Comparison of ENCODE assay signal across 12 cellular contexts in the genomic region with DNA sequence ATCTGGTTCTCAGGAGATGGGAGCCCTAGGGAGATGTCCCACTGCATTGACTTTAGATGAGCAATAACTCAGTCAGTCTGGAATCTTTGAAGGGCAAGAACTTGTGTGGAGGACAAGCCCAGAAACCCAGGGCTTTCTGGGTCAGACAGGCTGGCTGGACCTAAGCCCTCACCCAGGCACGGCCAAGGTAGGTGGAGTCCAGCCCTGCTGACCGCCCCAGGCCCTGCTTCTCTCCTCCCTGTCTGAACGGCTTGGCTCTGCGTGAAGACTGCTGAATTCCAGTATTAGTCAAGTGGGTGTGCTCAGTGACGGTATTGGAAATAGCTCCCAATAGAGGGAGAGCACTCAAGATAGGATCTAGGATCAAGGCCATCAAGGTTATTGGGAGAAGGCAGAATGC. TPM values are rescaled to one million over a fixed set of nuclear protein-coding genes. Genes with fewer than 3 reads are reported as not detected.
DNase-seq lines count a peak whose midpoint lies in the region; ATAC-seq and TF ChIP-seq lines count a peak whose summit lies in the region.
"Had no signal": no experiment of that assay in that cellular context is flagged by ENCODE, and none has a peak within 500 bp of the region (broad histone marks: within the 10 kb centered on the region; RNA-seq: fewer than 3 reads in every experiment).

No MANE protein-coding gene starts in this region.

- peak overlapping the region; percentile 62 for H3K27ac ChIP-seq in osteoblast (ENCODE audit: low read depth, low read length)
- H3K27ac ChIP-seq: C4-2B had no signal

- peak overlapping the region; percentile 44 for H3K4me2 ChIP-seq in osteoblast (ENCODE audit: insufficient read depth, low read length)

- ATAC-seq in activated naive CD4-positive, alpha-beta T cell treated with anti-CD3 and anti-CD28 coated beads, Interleukin-2, amount 50 U/mL, for 72 hours: no peak
- no peak for ATAC-seq in HG03159 (IDR thresholded peaks at IDR 0.05; ENCODE audit: unreplicated experiment)

- no peaks in the 10 kb centered on the region for H3K79me2 ChIP-seq in osteoblast (ENCODE audit: insufficient read depth, low read length)

- H2AFZ ChIP-seq in osteoblast (ENCODE audit: low read length): peak overlapping the region; percentile 51

- no peaks in the 10 kb centered on the region for H3K27me3 ChIP-seq in osteoblast (ENCODE audit: insufficient read depth, low read length)
- H3K27me3 ChIP-seq: dorsolateral prefrontal cortex had no signal

- H3K4me1 ChIP-seq in osteoblast (ENCODE audit: insufficient read depth, low read length): peaks cover 35% of the 10 kb centered on the region

- peak; percentile 51 for DNase-seq in AG09309 (ENCODE audit: low read depth)
- DNase-seq in RPMI7951 (ENCODE audit: low read depth): peak; percentile 66
- peak; percentile 91 for DNase-seq in fibroblast of the aortic adventitia (ENCODE audit: low read depth)
- DNase-seq in osteoblast (ENCODE audit: insufficient read length, low spot score, missing footprints): peak; percentile 97
- no peak for DNase-seq in HUDEP-2 (lab: John Stamatoyannopoulos, UW; ENCODE audit: unreplicated experiment in 76 of 76)
- no peak for DNase-seq in activated naive CD4-positive, alpha-beta T cell treated with anti-CD3 and anti-CD28 coated beads, Interleukin-2, amount 50 U/mL, for 72 hours (ENCODE audit: low spot score in 2 of 2)
- DNase-seq in activated effector memory CD4-positive, alpha-beta T cell treated with Interleukin-2 at 50 U/mL for 16 hours: no peak
- DNase-seq: dorsolateral prefrontal cortex, NCI-H187 had no signal

- no peaks in the 10 kb centered on the region for H4K20me1 ChIP-seq in osteoblast (ENCODE audit: insufficient read depth, low read length)

- H3K4me3 ChIP-seq in AG09309 (ENCODE audit: control insufficient read depth, low read depth, low read length) (no peak overlapping the region), fibroblast of the aortic adventitia (ENCODE audit: low read depth, low read length) (no peak overlapping the region), osteoblast (ENCODE audit: insufficient read depth, low read length) (peak overlapping the region; percentile 22)
- H3K4me3 ChIP-seq: dorsolateral prefrontal cortex had no signal

- H3K27ac Mint-ChIP-seq in activated naive CD4-positive, alpha-beta T cell treated with anti-CD3 and anti-CD28 coated beads, Interleukin-2, amount 50 U/mL, for 72 hours: peak overlapping the region in 1 of 2 donors; percentile 15

- H3K36me3 Mint-ChIP-seq in activated naive CD4-positive, alpha-beta T cell treated with anti-CD3 and anti-CD28 coated beads, Interleukin-2, amount 50 U/mL, for 72 hours: peaks cover 10 to 49% of the 10 kb centered on the region in 2 donors

- no peaks in the 10 kb centered on the region for H3K9me3 ChIP-seq in osteoblast (ENCODE audit: low read depth, low read length)

- H3K9me3 Mint-ChIP-seq in activated naive CD4-positive, alpha-beta T cell treated with anti-CD3 and anti-CD28 coated beads, Interleukin-2, amount 50 U/mL, for 72 hours: no peaks in the 10 kb centered on the region

- TF ChIP-seq CTCF in AG09309 (IDR thresholded peaks at IDR 0.05; ENCODE audit: control insufficient read depth, insufficient read depth, low read depth, low read length, missing control alignments) (no peak), fibroblast of the aortic adventitia (IDR thresholded peaks at IDR 0.05; ENCODE audit: insufficient read depth, low read length) (no peak), osteoblast (IDR thresholded peaks at IDR 0.05; ENCODE audit: extremely low read depth, low read depth, low read length) (no peak)

- H3K36me3 ChIP-seq in osteoblast (ENCODE audit: insufficient read depth, low read length): no peaks in the 10 kb centered on the region

RNA-seq across cellular contexts. Expression of gene CXCR5, which starts 6.1 kb away (rescaled TPM):
- total RNA-seq in RPMI7951 (2014; rRNA removed; shearing (Covaris generic)): not detected in 2 replicates
- total RNA-seq in fibroblast of the aortic adventitia (ENCODE audit: low replicate concordance) (not detected in 2 replicates), osteoblast (not detected in 2 replicates)
- total RNA-seq in activated naive CD4-positive, alpha-beta T cell treated with anti-CD3 and anti-CD28 coated beads, Interleukin-2, amount 50 U/mL, for 72 hours: 10 to 100 TPM in 1 of 2 donors, 1 to 10 TPM in 1; 9.3 to 25.9 TPM
- total RNA-seq: dorsolateral prefrontal cortex, lower leg skin had no signal

RNA-seq across cellular contexts. Expression of gene BCL9L, which starts 35.9 kb away (rescaled TPM):
- total RNA-seq in RPMI7951 (2014; rRNA removed; shearing (Covaris generic)): 11.1 and 13.8 TPM in 2 replicates
- total RNA-seq in fibroblast of the aortic adventitia (ENCODE audit: low replicate concordance) (17.7 and 19.5 TPM in 2 replicates), osteoblast (27.9 and 28.3 TPM in 2 replicates)
- 10 to 100 TPM; 46.6 to 57.4 TPM for total RNA-seq in activated naive CD4-positive, alpha-beta T cell treated with anti-CD3 and anti-CD28 coated beads, Interleukin-2, amount 50 U/mL, for 72 hours

Comparison
In these comparisons a context has a peak if more than half of its experiments do, and no peak if none do; other contexts are left out.
1. DNase-seq: peak in AG09309 (single experiment), RPMI7951 (single experiment), fibroblast of the aortic adventitia (single experiment) and osteoblast (single experiment); none in HUDEP-2 (0 of 76), activated naive CD4-positive, alpha-beta T cell treated with anti-CD3 and anti-CD28 coated beads, Interleukin-2, amount 50 U/mL, for 72 hours (0 of 2) and activated effector memory CD4-positive, alpha-beta T cell treated with Interleukin-2 at 50 U/mL for 16 hours (single experiment).
2. RNA of gene CXCR5, which starts 6.1 kb away (total RNA-seq): 9.3 to 25.9 TPM in activated naive CD4-positive, alpha-beta T cell treated with anti-CD3 and anti-CD28 coated beads, Interleukin-2, amount 50 U/mL, for 72 hours; not detected in RPMI7951, not detected in fibroblast of the aortic adventitia and not detected in osteoblast; every median in the first group is over 10 times any median in the second.